ENCODE assay signal across 9 cellular contexts in the genomic region with DNA sequence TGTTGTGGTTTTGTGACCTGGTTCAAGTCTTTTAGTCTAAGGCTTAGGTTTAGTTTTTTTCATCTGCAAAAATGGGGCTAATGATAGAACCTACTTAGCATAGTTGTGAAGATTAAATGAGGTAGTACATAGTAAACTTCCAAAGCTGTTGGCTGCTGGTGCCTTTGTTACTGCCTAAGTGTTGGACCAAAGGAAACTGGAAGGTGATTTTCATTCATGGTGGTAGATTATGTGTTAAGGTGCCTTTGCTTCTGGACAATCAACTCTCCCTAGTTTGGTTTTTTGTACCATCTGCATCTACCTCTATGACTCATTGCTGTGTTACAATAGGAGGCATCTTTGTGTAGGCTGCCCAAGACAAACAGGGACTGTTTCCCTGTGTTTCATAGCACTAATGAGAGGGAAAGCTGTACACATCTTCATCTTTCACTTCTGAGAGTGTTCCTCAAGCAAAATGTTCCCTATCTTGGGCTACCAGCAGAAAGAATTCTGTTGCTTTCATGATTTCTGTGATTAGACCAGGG. TPM values are rescaled to one million over a fixed set of nuclear protein-coding genes. Genes with fewer than 3 reads are reported as not detected.
A peak's percentile ranks its signal among the peaks of the same experiment; 100 is the strongest.
DNase-seq lines count a peak whose midpoint lies in the region; ATAC-seq, FAIRE-seq and TF ChIP-seq lines count a peak whose summit lies in the region.
"Had no signal": no experiment of that assay in that cellular context is flagged by ENCODE, and none has a peak within 500 bp of the region (broad histone marks: within the 10 kb centered on the region; RNA-seq: fewer than 3 reads in every experiment).

No MANE protein-coding gene starts in this region.

- H3K4me2 ChIP-seq in DND-41 (ENCODE audit: insufficient read depth, low read length) (peak overlapping the region; percentile 68), keratinocyte (ENCODE audit: control insufficient read depth, extremely low read depth, insufficient read depth, low read depth, low read length) (peak overlapping the region; percentile 93)

- ATAC-seq in DND-41 (ENCODE audit: insufficient read depth, low read depth) (no peak), HG03520 (IDR thresholded peaks at IDR 0.05; ENCODE audit: unreplicated experiment) (no peak), heart right ventricle (no peak)

- peaks cover 23% of the 10 kb centered on the region for H3K36me3 Mint-ChIP-seq in activated CD4-positive, alpha-beta memory T cell treated with anti-CD3 and anti-CD28 coated beads for 36 hours

- H3K9me3 ChIP-seq in DND-41 (ENCODE audit: insufficient read depth, low read length, severe bottlenecking) (no peaks in the 10 kb centered on the region), keratinocyte (ENCODE audit: control insufficient read depth, low read depth, low read length) (no peaks in the 10 kb centered on the region), heart right ventricle (no peaks in the 10 kb centered on the region)

- H3K4me1 Mint-ChIP-seq in activated CD4-positive, alpha-beta memory T cell treated with anti-CD3 and anti-CD28 coated beads for 36 hours (ENCODE audit: low read depth), result peaks cover 78% of the 10 kb centered on the region

- no peaks in the 10 kb centered on the region for H3K27me3 ChIP-seq in DND-41 (ENCODE audit: insufficient read depth, low read length, poor library complexity)
- no peaks in the 10 kb centered on the region for H3K27me3 ChIP-seq in keratinocyte (ENCODE audit: control insufficient read depth, extremely low read depth, insufficient read depth, low read length)
- H3K27me3 ChIP-seq in heart right ventricle, result no peaks in the 10 kb centered on the region

- H3K9me1 ChIP-seq in keratinocyte (ENCODE audit: control insufficient read depth, extremely low read depth, insufficient read depth, low read length), result no peaks in the 10 kb centered on the region

- no peaks in the 10 kb centered on the region for H3K27me3 Mint-ChIP-seq in activated CD4-positive, alpha-beta memory T cell treated with anti-CD3 and anti-CD28 coated beads for 36 hours

- H2AFZ ChIP-seq in DND-41 (ENCODE audit: low read depth, low read length), result no peak overlapping the region
- no peak overlapping the region for H2AFZ ChIP-seq in keratinocyte (ENCODE audit: control insufficient read depth, low read length)

- DNase-seq in DND-41, result no peak
- DNase-seq in HT-29 (ENCODE audit: low spot score), result peak; percentile 4
- no peak for DNase-seq in activated CD4-positive, alpha-beta memory T cell treated with anti-CD3 and anti-CD28 coated beads for 36 hours
- DNase-seq in keratinocyte (ENCODE audit: low read depth, low spot score), result no peak
- no peak for DNase-seq in HuH-7.5 (ENCODE audit: low spot score)
- no peak for DNase-seq in heart right ventricle
- DNase-seq in stimulated activated CD4-positive, alpha-beta T cell treated with anti-CD3 and anti-CD28 coated beads, Interleukin-15, amount 100 ng/mL, for 24 hours, result no peak
- DNase-seq: activated CD4-positive, alpha-beta T cell treated with anti-CD3 and anti-CD28 coated beads for 48 hours had no signal

- H4K20me1 ChIP-seq in DND-41 (ENCODE audit: insufficient read depth, low read length), result peaks cover 46% of the 10 kb centered on the region
- H4K20me1 ChIP-seq in keratinocyte (ENCODE audit: control insufficient read depth, extremely low read depth, insufficient read depth, low read length), result no peaks in the 10 kb centered on the region

- H3K79me2 ChIP-seq in DND-41 (ENCODE audit: insufficient read depth, low read length) (peaks cover 97% of the 10 kb centered on the region), keratinocyte (ENCODE audit: control insufficient read depth, insufficient read depth, low read length) (peaks cover 74% of the 10 kb centered on the region)

- POLR2A ChIA-PET in activated CD4-positive, alpha-beta memory T cell treated with anti-CD3 and anti-CD28 coated beads for 36 hours (lab: Charles Lee), result interaction anchor here (0.9 to 1.0 kb wide), 2 partner anchors 21 to 108 kb away, joined by 3 read pairs; no protein-coding TSS in a partner anchor

- dilution Hi-C loops in keratinocyte (cut with MboI; ENCODE audit: extremely low pct_ligation_motif_present, low sequenced_read_pairs), result no loop called here

- no peaks in the 10 kb centered on the region for H3K9me3 Mint-ChIP-seq in activated CD4-positive, alpha-beta memory T cell treated with anti-CD3 and anti-CD28 coated beads for 36 hours

- FAIRE-seq in keratinocyte (lab: Jason Lieb, UNC), result peak; percentile 87

- H3K36me3 ChIP-seq in DND-41 (ENCODE audit: insufficient read depth, low read length) (peaks cover 20% of the 10 kb centered on the region; the same call in 1 of the 2 replicates), keratinocyte (ENCODE audit: control insufficient read depth in 2 of 2, extremely low read depth in 1 of 2, insufficient read depth in 2 of 2, low read length in 2 of 2) (peaks cover 0 to 7% of the 10 kb centered on the region in 2 experiments), heart right ventricle (peaks cover 0 to 13% (median 0%) of the 10 kb centered on the region in 9 donors)

- H3K27ac Mint-ChIP-seq in activated CD4-positive, alpha-beta memory T cell treated with anti-CD3 and anti-CD28 coated beads for 36 hours, result peak overlapping the region; percentile 62

- CTCF ChIA-PET in activated CD4-positive, alpha-beta memory T cell treated with anti-CD3 and anti-CD28 coated beads for 36 hours (lab: Charles Lee), result interaction anchor here (1.0 to 1.5 kb wide), 2 partner anchors 13 to 112 kb away, joined by 3 read pairs; no protein-coding TSS in a partner anchor

- H3K4me3 ChIP-seq in DND-41 (ENCODE audit: low read depth in 1 of 2, low read length in 2 of 2), result peak overlapping the region in 1 of 2 experiments; percentile 64; a peak in 2 of 4 replicates
- H3K4me3 ChIP-seq in keratinocyte (ENCODE audit: control insufficient read depth in 2 of 3, extremely low read depth in 1 of 3, insufficient read depth in 2 of 3, low read depth in 1 of 3, low read length in 3 of 3), result peak overlapping the region in 2 of 3 experiments; percentile 44 to 48
- H3K4me3 ChIP-seq in heart right ventricle, result no peak overlapping the region

- H3K4me3 Mint-ChIP-seq in activated CD4-positive, alpha-beta memory T cell treated with anti-CD3 and anti-CD28 coated beads for 36 hours, result peak overlapping the region; percentile 33

- intact Hi-C loops in activated CD4-positive, alpha-beta memory T cell treated with anti-CD3 and anti-CD28 coated beads for 36 hours (cut with micrococcal nuclease), result loop anchor here (1.0 kb wide), 1 partner anchor 12 kb away; no protein-coding TSS in a partner anchor
- intact Hi-C loops in heart right ventricle (cut with DNase I), result loop anchor here in 2 of 10 donors (5.0 kb wide), 1 partner anchor 107 kb away; the partner anchor contains the start of gene SNAPC5 (in 2 of the 2)

- peaks cover 65% of the 10 kb centered on the region for H3K4me1 ChIP-seq in DND-41 (ENCODE audit: insufficient read depth, low read length)
- peaks cover 42% of the 10 kb centered on the region for H3K4me1 ChIP-seq in keratinocyte (ENCODE audit: control insufficient read depth, extremely low read depth, insufficient read depth, low read length)
- peaks cover 4 to 86% (median 46%) of the 10 kb centered on the region in 9 donors for H3K4me1 ChIP-seq in heart right ventricle

- peak overlapping the region; percentile 66 for H3K27ac ChIP-seq in DND-41 (ENCODE audit: low read length)
- H3K27ac ChIP-seq in keratinocyte (ENCODE audit: control insufficient read depth, insufficient read depth, low read length), result peak overlapping the region; percentile 86
- H3K27ac ChIP-seq in heart right ventricle, result peak overlapping the region in 1 of 10 donors; percentile 2

- TF ChIP-seq CTCF in DND-41 (IDR thresholded peaks at IDR 0.05; ENCODE audit: borderline replicate concordance, extremely low read depth, low read length, poor library complexity, severe bottlenecking) (no peak), keratinocyte (optimal IDR thresholded peaks at IDR 0.05 in 1 of 3, IDR thresholded peaks at IDR 0.05 in 1 of 3, conservative IDR thresholded peaks at IDR 0.05 in 1 of 3; ENCODE audit: extremely low read depth in 1 of 3, insufficient read depth in 2 of 3, low read length in 3 of 3) (no peak), heart right ventricle (IDR thresholded peaks at IDR 0.05) (no peak)

- H3K9ac ChIP-seq in DND-41 (ENCODE audit: low read depth, low read length), result peak overlapping the region; percentile 66
- H3K9ac ChIP-seq in keratinocyte (ENCODE audit: control insufficient read depth, extremely low read depth, insufficient read depth, low read length), result peak overlapping the region; percentile 56

RNA-seq across cellular contexts. Expression of gene MAP2K1, which starts 3.2 kb away (rescaled TPM):
- total RNA-seq in HT-29 (2014; rRNA removed; shearing (Covaris generic)), result 57.1 and 61.7 TPM in 2 replicates
- 10 to 100 TPM; 91.8 to 91.9 TPM for total RNA-seq in activated CD4-positive, alpha-beta memory T cell treated with anti-CD3 and anti-CD28 coated beads for 36 hours
- polyA plus RNA-seq in keratinocyte (44.4 to 73.8 TPM (median 73.2 TPM) in 3 replicates), heart right ventricle (100 to 1,000 TPM in 1 of 2 donors, 1 to 10 TPM in 1; 7.5 to 106 TPM)
- 46.0 TPM for polyA plus RNA-seq in keratinocyte (2011; ENCODE audit: low read depth)
- 31.9 and 44.4 TPM in 2 replicates for polyA plus RNA-seq in keratinocyte (2011; cell fraction: cytosol; rRNA removed)
- 42.6 and 42.7 TPM in 2 replicates for polyA plus RNA-seq in keratinocyte (2011; cell fraction: nucleus; rRNA removed)
- polyA plus RNA-seq in keratinocyte (2012; ENCODE audit: low replicate concordance), result 63.2 and 63.8 TPM in 2 replicates
- 30.2 to 55.5 TPM (median 42.5 TPM) in 3 replicates for polyA minus RNA-seq in keratinocyte
- 21.7 TPM for polyA minus RNA-seq in keratinocyte (2011; cell fraction: cytosol; rRNA and poly(A)+ RNA removed)
- 19.1 and 28.9 TPM in 2 replicates for polyA minus RNA-seq in keratinocyte (2011; cell fraction: nucleus; rRNA and poly(A)+ RNA removed)
- total RNA-seq in heart right ventricle, result 10 to 100 TPM; 30.9 to 61.3 (median 44.7) TPM

RNA-seq across cellular contexts. Expression of gene TIPIN, which starts 33.4 kb away (rescaled TPM):
- 8.9 and 11.3 TPM in 2 replicates for total RNA-seq in HT-29 (2014; rRNA removed; shearing (Covaris generic))
- total RNA-seq in activated CD4-positive, alpha-beta memory T cell treated with anti-CD3 and anti-CD28 coated beads for 36 hours, result 10 to 100 TPM; 43.2 to 45.9 TPM
- 3.4 to 11.9 TPM (median 9.3 TPM) in 3 replicates for polyA plus RNA-seq in keratinocyte
- 8.5 TPM for polyA plus RNA-seq in keratinocyte (2011; ENCODE audit: low read depth)
- 4.5 and 8.7 TPM in 2 replicates for polyA plus RNA-seq in keratinocyte (2011; cell fraction: cytosol; rRNA removed)
- polyA plus RNA-seq in keratinocyte (2011; cell fraction: nucleus; rRNA removed), result 4.5 and 7.1 TPM in 2 replicates
- polyA plus RNA-seq in keratinocyte (2012; ENCODE audit: low replicate concordance), result 5.6 and 13.9 TPM in 2 replicates
- 1.4 to 7.1 TPM (median 1.9 TPM) in 3 replicates for polyA minus RNA-seq in keratinocyte
- polyA minus RNA-seq in keratinocyte (2011; cell fraction: cytosol; rRNA and poly(A)+ RNA removed), result 3.8 TPM
- polyA minus RNA-seq in keratinocyte (2011; cell fraction: nucleus; rRNA and poly(A)+ RNA removed), result 1.3 and 5.0 TPM in 2 replicates
- 1 to 10 TPM; 2.4 to 5.4 (median 3.4) TPM for total RNA-seq in heart right ventricle
- 1 to 10 TPM; 2.9 to 4.5 TPM for polyA plus RNA-seq in heart right ventricle

Comparison
In these comparisons a context has a peak if more than half of its experiments do, and no peak if none do; other contexts are left out.
1. H3K4me3 ChIP-seq: peak in keratinocyte (2 of 3); none in heart right ventricle (0 of 10).